7 cellular contexts compared by ENCODE assay signal in the genomic region with DNA sequence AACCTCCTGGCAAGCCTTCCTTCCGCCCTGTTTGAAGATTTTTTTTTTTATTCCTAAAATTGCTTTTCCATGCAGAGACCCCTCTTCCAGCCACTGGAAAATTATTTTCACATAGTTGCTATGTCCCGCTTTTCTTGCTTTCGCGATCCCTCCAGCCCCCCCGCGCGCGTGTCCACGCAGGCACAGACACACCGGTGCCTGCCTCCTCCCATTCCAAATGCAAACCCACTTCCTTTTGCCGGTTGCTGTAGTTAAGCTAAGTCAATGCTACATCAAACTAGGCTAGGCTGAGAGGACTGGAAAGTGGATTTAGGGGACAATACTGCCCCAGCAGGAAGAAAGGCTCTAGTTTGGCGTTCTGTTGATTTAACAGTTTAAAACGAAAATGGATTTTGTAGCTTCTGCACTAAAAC.
DNase-seq lines count a peak whose midpoint lies in the region; ATAC-seq and TF ChIP-seq lines count a peak whose summit lies in the region.

No MANE protein-coding gene starts in this region.

- intact Hi-C loops in activated CD8-positive, alpha-beta T cell treated with anti-CD3 and anti-CD28 coated beads for 36 hours (cut with micrococcal nuclease), result no loop called here
- intact Hi-C loops in heart left ventricle (cut with DNase I), result loop anchor here in 1 of 10 donors (10.0 kb wide), 1 partner anchor 81 kb away; no protein-coding TSS in a partner anchor

- H3K4me1 ChIP-seq in Loucy (ENCODE audit: insufficient read depth, low read length, poor library complexity, severe bottlenecking) (peaks cover 10% of the 10 kb centered on the region), heart left ventricle (peaks cover 0 to 43% (median 18%) of the 10 kb centered on the region in 12 donors), parathyroid adenoma (no peaks in the 10 kb centered on the region)

- no peaks in the 10 kb centered on the region for H3K36me3 Mint-ChIP-seq in activated CD8-positive, alpha-beta T cell treated with anti-CD3 and anti-CD28 coated beads for 36 hours (ENCODE audit: low read depth)

- peaks cover 60% of the 10 kb centered on the region for H3K27me3 Mint-ChIP-seq in activated CD8-positive, alpha-beta T cell treated with anti-CD3 and anti-CD28 coated beads for 36 hours

- H3K9ac ChIP-seq in Loucy (ENCODE audit: low read depth, low read length, poor library complexity, severe bottlenecking) (peak overlapping the region; percentile 80), parathyroid adenoma (no peak overlapping the region)

- H2AFZ ChIP-seq in Loucy (ENCODE audit: low read length), result peak overlapping the region; percentile 97
- peak overlapping the region; percentile 61 for H2AFZ ChIP-seq in parathyroid adenoma

- no peak overlapping the region for H3K27ac Mint-ChIP-seq in activated CD8-positive, alpha-beta T cell treated with anti-CD3 and anti-CD28 coated beads for 36 hours

- WGBS in heart left ventricle, 4 donors, result 1 to 2% (median 2%) methylated on average over 13 of the region's 13 CpGs

- H4K20me1 ChIP-seq in Loucy (ENCODE audit: insufficient read depth, low read length, poor library complexity, severe bottlenecking), result no peaks in the 10 kb centered on the region

- POLR2A ChIA-PET in activated CD8-positive, alpha-beta T cell treated with anti-CD3 and anti-CD28 coated beads for 36 hours (lab: Charles Lee), result no interaction called here

- TF ChIP-seq POLR2A in heart left ventricle (IDR thresholded peaks at IDR 0.05), result no peak

- H3F3A ChIP-seq in Loucy (ENCODE audit: low read depth), result no peaks in the 10 kb centered on the region

- H3K36me3 ChIP-seq in Loucy (ENCODE audit: insufficient read depth, low read length) (no peaks in the 10 kb centered on the region), heart left ventricle (no peaks in the 10 kb centered on the region), parathyroid adenoma (ENCODE audit: control insufficient read depth, insufficient read depth, low read length) (no peaks in the 10 kb centered on the region)

- H3K9me3 ChIP-seq in Loucy (ENCODE audit: insufficient read depth, low read depth, low read length) (no peaks in the 10 kb centered on the region), heart left ventricle (no peaks in the 10 kb centered on the region), parathyroid adenoma (ENCODE audit: control insufficient read depth, low read length) (no peaks in the 10 kb centered on the region)

- H3K9me3 Mint-ChIP-seq in activated CD8-positive, alpha-beta T cell treated with anti-CD3 and anti-CD28 coated beads for 36 hours, result no peaks in the 10 kb centered on the region

- TF ChIP-seq CTCF in Loucy (conservative IDR thresholded peaks at IDR 0.05; ENCODE audit: low read length), result 0 out of 2 replicates have a peak, but pooled peaks have one; percentile 12
- peak; percentile 11 for TF ChIP-seq CTCF in activated CD8-positive, alpha-beta T cell treated with anti-CD3 and anti-CD28 coated beads for 36 hours (IDR thresholded peaks at IDR 0.05)
- TF ChIP-seq CTCF in heart left ventricle (IDR thresholded peaks at IDR 0.05), result peak in 1 of 12 donors; percentile 33
- no peak for TF ChIP-seq CTCF in parathyroid adenoma (IDR thresholded peaks at IDR 0.05)

- DNase-seq in EH (ENCODE audit: low read depth) (peak; percentile 40), heart left ventricle (peak in 4 of 5 donors; percentile 24 to 41 (median 30)), COLO829 (ENCODE audit: low spot score) (no peak)
- DNase-seq in activated CD8-positive, alpha-beta T cell treated with anti-CD3 and anti-CD28 coated beads for 36 hours, result peak; percentile 3

- H3K79me2 ChIP-seq in Loucy (ENCODE audit: insufficient read depth, low read length), result no peaks in the 10 kb centered on the region
- no peaks in the 10 kb centered on the region for H3K79me2 ChIP-seq in parathyroid adenoma

- peak overlapping the region; percentile 77 for H3K4me3 Mint-ChIP-seq in activated CD8-positive, alpha-beta T cell treated with anti-CD3 and anti-CD28 coated beads for 36 hours

- ATAC-seq in activated CD8-positive, alpha-beta T cell treated with anti-CD3 and anti-CD28 coated beads for 36 hours, result no peak
- ATAC-seq in heart left ventricle (peak in 2 of 4 donors; percentile 20 to 30), HG03196 (IDR thresholded peaks at IDR 0.05; ENCODE audit: unreplicated experiment) (no peak)

- no peaks in the 10 kb centered on the region for H3K27me3 ChIP-seq in Loucy (ENCODE audit: insufficient read depth, low read length, poor library complexity, severe bottlenecking)
- peaks cover 0 to 50% (median 4%) of the 10 kb centered on the region in 9 donors for H3K27me3 ChIP-seq in heart left ventricle
- no peaks in the 10 kb centered on the region for H3K27me3 ChIP-seq in parathyroid adenoma (ENCODE audit: control insufficient read depth, insufficient read depth, low read length)

- H3K4me2 ChIP-seq in Loucy (ENCODE audit: low read depth, low read length, poor library complexity, severe bottlenecking) (peak overlapping the region; percentile 88), parathyroid adenoma (ENCODE audit: low read length) (peak overlapping the region; percentile 93)

- CTCF ChIA-PET in activated CD8-positive, alpha-beta T cell treated with anti-CD3 and anti-CD28 coated beads for 36 hours (lab: Charles Lee), result interaction anchor here (0.7 to 1.7 kb wide), 9 partner anchors 9 to 284 kb away, joined by 3 to 4 read pairs (median 3); no protein-coding TSS in a partner anchor

- no peaks in the 10 kb centered on the region for H3K9me2 ChIP-seq in Loucy (replicated peaks; ENCODE audit: low read depth, low read length)

- H3K4me3 ChIP-seq in Loucy (ENCODE audit: low read length, poor library complexity, severe bottlenecking), result peak overlapping the region; percentile 92
- H3K4me3 ChIP-seq in heart left ventricle, result peak overlapping the region; percentile 19 to 92 (median 64)
- H3K4me3 ChIP-seq in parathyroid adenoma (ENCODE audit: low read depth, low read length), result peak overlapping the region; percentile 65

- H3K27ac ChIP-seq in heart left ventricle (peak overlapping the region in 11 of 12 donors; percentile 17 to 78 (median 68)), parathyroid adenoma (peak overlapping the region; percentile 41)

- peaks cover 28% of the 10 kb centered on the region for H3K4me1 Mint-ChIP-seq in activated CD8-positive, alpha-beta T cell treated with anti-CD3 and anti-CD28 coated beads for 36 hours (ENCODE audit: low read depth)
